ENCODE assay signal across 12 cellular contexts in the genomic region with DNA sequence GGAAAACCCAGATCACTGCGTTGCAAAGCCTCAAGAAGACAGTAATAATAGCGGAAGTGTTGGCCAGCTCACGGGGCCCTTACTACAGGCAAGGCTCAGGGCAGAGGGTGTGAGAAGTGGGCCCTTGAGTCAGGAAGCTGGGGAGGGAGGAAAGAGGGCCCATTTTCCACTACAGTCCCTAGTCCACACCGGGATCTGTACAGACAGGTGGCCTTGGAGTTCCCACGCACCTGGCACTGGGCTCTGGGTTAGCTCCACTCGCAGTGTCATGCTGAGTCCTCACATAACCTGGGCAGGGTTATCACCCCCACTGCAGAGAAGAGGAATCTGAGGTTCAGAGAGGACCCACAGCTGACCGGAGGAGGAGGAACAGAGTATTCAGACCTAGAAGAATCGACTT. TPM values are rescaled to one million over a fixed set of nuclear protein-coding genes. Genes with fewer than 3 reads are reported as not detected.
DNase-seq lines count a peak whose midpoint lies in the region; TF ChIP-seq lines count a peak whose summit lies in the region.
"Had no signal": no experiment of that assay in that cellular context is flagged by ENCODE, and none has a peak within 500 bp of the region (broad histone marks: within the 10 kb centered on the region; RNA-seq: fewer than 3 reads in every experiment).

No MANE protein-coding gene starts in this region.

- H2AFZ ChIP-seq in mesenchymal stem cell (ENCODE audit: low read depth, low read length): no peak overlapping the region

- peak overlapping the region in 1 of 2 experiments; percentile 76 for H3K14ac ChIP-seq in mesenchymal stem cell (ENCODE audit: low read length in 2 of 2)

- H3K4me1 Mint-ChIP-seq in CD4-positive, alpha-beta memory T cell: peaks cover 0 to 5% (median 1%) of the 10 kb centered on the region in 4 donors

- H3K9me3 ChIP-seq in breast epithelium (no peaks in the 10 kb centered on the region), mesenchymal stem cell (ENCODE audit: control insufficient read depth, low read length) (no peaks in the 10 kb centered on the region)
- H3K9me3 ChIP-seq in CD4-positive, alpha-beta memory T cell (ENCODE audit: control insufficient read depth in 1 of 2, low read length in 2 of 2): no peaks in the 10 kb centered on the region

- no peak for TF ChIP-seq CTCF in breast epithelium (IDR thresholded peaks at IDR 0.05)

- H3K36me3 Mint-ChIP-seq in CD4-positive, alpha-beta memory T cell: peaks cover 6 to 19% of the 10 kb centered on the region in 2 donors

- H3K23ac ChIP-seq in mesenchymal stem cell (ENCODE audit: low read length in 2 of 2): no peak overlapping the region

- H2BK120ac ChIP-seq in mesenchymal stem cell (ENCODE audit: low read depth, low read length): peak overlapping the region; percentile 86

- no peak overlapping the region for H3K27ac Mint-ChIP-seq in CD4-positive, alpha-beta memory T cell

- H3K18ac ChIP-seq in mesenchymal stem cell (ENCODE audit: low read depth in 1 of 2, low read length in 2 of 2): peak overlapping the region; percentile 81 to 87

- no peak overlapping the region for H3K4me3 Mint-ChIP-seq in CD4-positive, alpha-beta memory T cell
- H3K4me3 Mint-ChIP-seq: naive B cell had no signal

- POLR2A ChIA-PET in CD4-positive, alpha-beta memory T cell (lab: Charles Lee; ENCODE audit: partially characterized antibody): no interaction called here

- CTCF ChIA-PET in CD4-positive, alpha-beta memory T cell (lab: Charles Lee; ENCODE audit: partially characterized antibody): no interaction called here

- H3K27me3 Mint-ChIP-seq in CD4-positive, alpha-beta memory T cell: no peaks in the 10 kb centered on the region
- H3K27me3 Mint-ChIP-seq: naive B cell had no signal

- H3K9me3 Mint-ChIP-seq in CD4-positive, alpha-beta memory T cell: no peaks in the 10 kb centered on the region
- H3K9me3 Mint-ChIP-seq: naive B cell had no signal

- peak overlapping the region; percentile 44 for H2BK15ac ChIP-seq in mesenchymal stem cell (ENCODE audit: low read depth, poor library complexity, severe bottlenecking)

- DNase-seq in DMS 273 treated with DMSO at 0.1 percent for 48 hours (lab: John Stamatoyannopoulos, UW): peak; percentile 70
- no peak for DNase-seq in DMS 273 (lab: John Stamatoyannopoulos, UW; ENCODE audit: unreplicated experiment)
- DNase-seq in breast epithelium (ENCODE audit: low spot score in 2 of 2): no peak
- DNase-seq in mesenchymal stem cell: no peak
- no peak for DNase-seq in NCI-H1436 treated with DMSO at 0.1 percent for 48 hours (lab: John Stamatoyannopoulos, UW)
- DNase-seq in CD4-positive, alpha-beta memory T cell: no peak
- no peak for DNase-seq in activated T-cell treated with anti-CD3 and anti-CD28 coated beads, Interleukin-2, amount 50 U/mL, for 48 hours
- DNase-seq: naive B cell, NCI-H526 treated with DMSO at 0.1 percent for 48 hours had no signal

- H3K4me2 ChIP-seq in mesenchymal stem cell (ENCODE audit: low read length, poor library complexity, severe bottlenecking): no peak overlapping the region

- 79% methylated on average over 8 of the region's 8 CpGs for WGBS in mesenchymal stem cell

- no peak for TF ChIP-seq POLR2A in breast epithelium (IDR thresholded peaks at IDR 0.05)

- no peak overlapping the region for H2BK5ac ChIP-seq in mesenchymal stem cell (ENCODE audit: low read depth, low read length, poor library complexity, severe bottlenecking)

- peak overlapping the region; percentile 84 for H4K8ac ChIP-seq in mesenchymal stem cell (ENCODE audit: low read length)

- peak overlapping the region; percentile 19 for H2AK5ac ChIP-seq in mesenchymal stem cell (ENCODE audit: low read length, severe bottlenecking)

- peaks cover 8% of the 10 kb centered on the region for H3K79me1 ChIP-seq in mesenchymal stem cell (replicated peaks; ENCODE audit: low read length, poor library complexity, severe bottlenecking)

- H3K9ac ChIP-seq in mesenchymal stem cell (ENCODE audit: low read length): peak overlapping the region; percentile 72

- H3K27ac ChIP-seq in breast epithelium (peak overlapping the region; percentile 96), mesenchymal stem cell (ENCODE audit: low read length, poor library complexity, severe bottlenecking) (peak overlapping the region; percentile 74), temporal lobe (ENCODE audit: low read depth, low read length) (peak overlapping the region; percentile 84)
- H3K27ac ChIP-seq in CD4-positive, alpha-beta memory T cell (ENCODE audit: low read depth, low read length): no peak overlapping the region
- H3K27ac ChIP-seq: 22Rv1 had no signal

- intact Hi-C loops in breast epithelium (cut with DNase I; ENCODE audit: low total_unique reads): no loop called here
- intact Hi-C loops in CD4-positive, alpha-beta memory T cell (cut with micrococcal nuclease): no loop called here

- H3K27me3 ChIP-seq in breast epithelium: no peaks in the 10 kb centered on the region
- H3K27me3 ChIP-seq in mesenchymal stem cell (ENCODE audit: control insufficient read depth in 1 of 2, insufficient read depth in 1 of 2, low read length in 2 of 2): no peaks in the 10 kb centered on the region
- H3K27me3 ChIP-seq in CD4-positive, alpha-beta memory T cell (ENCODE audit: insufficient read depth, low read length): no peaks in the 10 kb centered on the region

- H3K4me3 ChIP-seq in breast epithelium (no peak overlapping the region), mesenchymal stem cell (ENCODE audit: insufficient read depth in 1 of 2, low read depth in 1 of 2, low read length in 2 of 2) (no peak overlapping the region)
- no peak overlapping the region for H3K4me3 ChIP-seq in CD4-positive, alpha-beta memory T cell (ENCODE audit: low read length in 2 of 2)

- H3K36me3 ChIP-seq in breast epithelium (no peaks in the 10 kb centered on the region), mesenchymal stem cell (ENCODE audit: control insufficient read depth in 1 of 2, insufficient read depth in 2 of 2, low read depth in 1 of 2, low read length in 2 of 2) (peaks cover 6 to 17% of the 10 kb centered on the region in 2 experiments)
- no peaks in the 10 kb centered on the region for H3K36me3 ChIP-seq in CD4-positive, alpha-beta memory T cell (ENCODE audit: insufficient read depth, low read length)

- H2BK12ac ChIP-seq in mesenchymal stem cell (ENCODE audit: low read length in 2 of 2): peak overlapping the region; percentile 76 to 80

- H3K4me1 ChIP-seq in breast epithelium: peaks cover 28 to 62% of the 10 kb centered on the region in 2 donors
- peaks cover 89% of the 10 kb centered on the region for H3K4me1 ChIP-seq in mesenchymal stem cell (ENCODE audit: control insufficient read depth, insufficient read depth, low read depth, low read length)
- H3K4me1 ChIP-seq in CD4-positive, alpha-beta memory T cell (ENCODE audit: insufficient read depth, low read length): no peaks in the 10 kb centered on the region

- H3K4ac ChIP-seq in mesenchymal stem cell (ENCODE audit: low read depth in 1 of 2, low read length in 2 of 2): peak overlapping the region; percentile 31 to 57

- H4K91ac ChIP-seq in mesenchymal stem cell (ENCODE audit: low read length): peak overlapping the region; percentile 83

RNA-seq across cellular contexts. Expression of gene MTSS2, which starts 16.8 kb away (rescaled TPM):
- total RNA-seq in breast epithelium (10 to 100 TPM in 2 of 3 donors, 1 to 10 TPM in 1; 9.4 to 28.8 (median 22.8) TPM), temporal lobe (45.5 TPM)
- 105 TPM for polyA plus RNA-seq in mesenchymal stem cell (2013, experiment 1 of 2)
- 103 TPM for polyA plus RNA-seq in mesenchymal stem cell (2013, experiment 2 of 2)
- total RNA-seq in CD4-positive, alpha-beta memory T cell: 1 to 10 TPM; 1.8 to 1.9 TPM
- polyA plus RNA-seq in CD4-positive, alpha-beta memory T cell: not detected

RNA-seq across cellular contexts. Expression of gene IL34, which starts 56.3 kb away (rescaled TPM):
- total RNA-seq in breast epithelium (10 to 100 TPM in 1 of 3 donors, 1 to 10 TPM in 1, under 1 TPM in 1; 0.64 to 37.9 (median 7.5) TPM), temporal lobe (1.5 TPM)
- 0.15 TPM for polyA plus RNA-seq in mesenchymal stem cell (2013, experiment 1 of 2)
- 0.11 TPM for polyA plus RNA-seq in mesenchymal stem cell (2013, experiment 2 of 2)
- total RNA-seq in CD4-positive, alpha-beta memory T cell: not detected
- polyA plus RNA-seq in CD4-positive, alpha-beta memory T cell: not detected
- total RNA-seq: T-helper 1 cell treated with Interleukin-12 subunit alpha and Interleukin-12 subunit beta and Interleukin-4 antibody, amounts not matched to agents 30 ng/mL and 1 ng/mL, for 36 hours had no signal
